In genomic region chr2:26017464-26018183, GRCh38 we compare ENCODE assay signal across 11 cellular contexts. TPM values are rescaled to one million over a fixed set of nuclear protein-coding genes. Genes with fewer than 3 reads are reported as not detected.
A peak's percentile ranks its signal among the peaks of the same experiment; 100 is the strongest.
DNase-seq lines count a peak whose midpoint lies in the region; ATAC-seq and TF ChIP-seq lines count a peak whose summit lies in the region.
"Had no signal": no experiment of that assay in that cellular context is flagged by ENCODE, and none has a peak within 500 bp of the region (broad histone marks: within the 10 kb centered on the region; RNA-seq: fewer than 3 reads in every experiment).

No MANE protein-coding gene starts in this region.

- no peaks in the 10 kb centered on the region for H3K79me2 ChIP-seq in fibroblast of lung (ENCODE audit: control insufficient read depth, insufficient read depth, low read length)

- peak overlapping the region; percentile 57 for H3K27ac ChIP-seq in fibroblast of lung (ENCODE audit: insufficient read depth, low read length)
- H3K27ac ChIP-seq in rectal smooth muscle tissue (ENCODE audit: low read depth, low read length): peak overlapping the region; percentile 77
- H3K27ac ChIP-seq: BLaER1 had no signal

- ATAC-seq in HG03135 (IDR thresholded peaks at IDR 0.05; ENCODE audit: unreplicated experiment): no peak

- H3K9ac ChIP-seq in fibroblast of lung (ENCODE audit: insufficient read depth, low read length) (no peak overlapping the region), rectal smooth muscle tissue (ENCODE audit: low read length) (no peak overlapping the region)
- H3K9ac ChIP-seq: BLaER1 had no signal

- intact Hi-C loops in CD14-positive monocyte (cut with micrococcal nuclease): no loop called here

- TF ChIP-seq CTCF in CD14-positive monocyte (IDR thresholded peaks at IDR 0.05) (no peak), fibroblast of lung (conservative IDR thresholded peaks at IDR 0.05 in 1 of 2, IDR thresholded peaks at IDR 0.05 in 1 of 2; ENCODE audit: low read depth in 1 of 2, low read length in 2 of 2) (no peak)

- H3K4me3 Mint-ChIP-seq in CD14-positive monocyte: peak overlapping the region in 1 of 2 donors; percentile 7
- H3K4me3 Mint-ChIP-seq: activated naive CD4-positive, alpha-beta T cell treated with anti-CD3 and anti-CD28 coated beads for 36 hours; naive B cell had no signal

- H3K4me2 ChIP-seq in fibroblast of lung (ENCODE audit: extremely low read depth, insufficient read depth, low read length): no peak overlapping the region
- H3K4me2 ChIP-seq: BLaER1 had no signal

- DNase-seq in CD14-positive monocyte (ENCODE audit: low spot score) (no peak), RPMI8226 (peak; percentile 19), fibroblast of lung (ENCODE audit: low read depth in 2 of 2) (no peak), mucosa of gallbladder (ENCODE audit: low spot score) (no peak), NCI-H187 (lab: John Stamatoyannopoulos, UW) (no peak), NCI-H2227 treated with DMSO at 0.1 percent for 48 hours (lab: John Stamatoyannopoulos, UW) (no peak)
- DNase-seq: naive B cell had no signal

- H3K27me3 Mint-ChIP-seq in CD14-positive monocyte (ENCODE audit: low read depth in 3 of 3): peaks cover 0 to 2% (median under 1%) of the 10 kb centered on the region in 3 donors
- H3K27me3 Mint-ChIP-seq: naive B cell had no signal

- H3K9me3 ChIP-seq in fibroblast of lung (ENCODE audit: control insufficient read depth, insufficient read depth, low read depth, low read length): no peaks in the 10 kb centered on the region
- H3K9me3 ChIP-seq: BLaER1 had no signal

- peak overlapping the region; percentile 43 to 86 (median 77) for H3K27ac Mint-ChIP-seq in CD14-positive monocyte
- H3K27ac Mint-ChIP-seq: activated naive CD4-positive, alpha-beta T cell treated with anti-CD3 and anti-CD28 coated beads for 36 hours had no signal

- H3K9me3 Mint-ChIP-seq in CD14-positive monocyte: peaks cover 0 to 2% (median 0%) of the 10 kb centered on the region in 7 donors
- H3K9me3 Mint-ChIP-seq: activated naive CD4-positive, alpha-beta T cell treated with anti-CD3 and anti-CD28 coated beads for 36 hours; naive B cell had no signal

- peaks cover 0 to 3% of the 10 kb centered on the region in 2 donors for H3K36me3 Mint-ChIP-seq in CD14-positive monocyte
- H3K36me3 Mint-ChIP-seq: naive B cell had no signal

- no peak overlapping the region for H2AFZ ChIP-seq in fibroblast of lung (ENCODE audit: low read length)

- H3K4me1 ChIP-seq in fibroblast of lung (ENCODE audit: control insufficient read depth, extremely low read depth, insufficient read depth, low read length) (peaks cover 15% of the 10 kb centered on the region), rectal smooth muscle tissue (ENCODE audit: control insufficient read depth, insufficient read depth, low read length) (peaks cover 7% of the 10 kb centered on the region)
- H3K4me1 ChIP-seq: BLaER1 had no signal

- H3K27me3 ChIP-seq in fibroblast of lung (ENCODE audit: control insufficient read depth, insufficient read depth, low read length): no peaks in the 10 kb centered on the region
- H3K27me3 ChIP-seq in rectal smooth muscle tissue (ENCODE audit: control insufficient read depth, insufficient read depth, low read length): no peaks in the 10 kb centered on the region
- H3K27me3 ChIP-seq: BLaER1 had no signal

- H3K4me3 ChIP-seq in fibroblast of lung (replicated peaks in 1 of 4; ENCODE audit: control extremely low read depth in 1 of 4, insufficient read depth in 1 of 4, low read depth in 3 of 4, low read length in 4 of 4): no peak overlapping the region
- H3K4me3 ChIP-seq in rectal smooth muscle tissue (ENCODE audit: low read length): no peak overlapping the region
- H3K4me3 ChIP-seq: BLaER1 had no signal

- H4K20me1 ChIP-seq in fibroblast of lung (ENCODE audit: control insufficient read depth, extremely low read depth, insufficient read depth, low read length): no peaks in the 10 kb centered on the region
- H4K20me1 ChIP-seq: BLaER1 had no signal

- H3K36me3 ChIP-seq in fibroblast of lung (ENCODE audit: control insufficient read depth, insufficient read depth, low read length) (no peaks in the 10 kb centered on the region), rectal smooth muscle tissue (ENCODE audit: control insufficient read depth, insufficient read depth, low read length) (no peaks in the 10 kb centered on the region)
- H3K36me3 ChIP-seq: BLaER1 had no signal

- peaks cover 51% of the 10 kb centered on the region for H3K4me1 Mint-ChIP-seq in CD14-positive monocyte
- H3K4me1 Mint-ChIP-seq: naive B cell had no signal

RNA-seq across cellular contexts. Expression of gene RAB10, which starts 16.3 kb away (rescaled TPM):
- polyA plus RNA-seq in CD14-positive monocyte: 100 to 1,000 TPM; 202 to 258 TPM
- total RNA-seq in fibroblast of lung: 94.1 and 105 TPM in 2 replicates
- polyA plus RNA-seq in fibroblast of lung: 253 and 255 TPM in 2 replicates
- 126 and 137 TPM in 2 replicates for polyA plus RNA-seq in fibroblast of lung (2012)
- polyA minus RNA-seq in fibroblast of lung (ENCODE audit: low replicate concordance): 9.9 and 10.5 TPM in 2 replicates
- total RNA-seq in mucosa of gallbladder: 173 TPM

RNA-seq across cellular contexts. Expression of gene KIF3C, which starts 35.3 kb away (rescaled TPM):
- polyA plus RNA-seq in CD14-positive monocyte (under 1 TPM; 0.28 to 0.47 TPM), fibroblast of lung (8.3 and 9.7 TPM in 2 replicates)
- total RNA-seq in fibroblast of lung (9.0 and 13.0 TPM in 2 replicates), mucosa of gallbladder (10.1 TPM)
- 14.6 and 21.1 TPM in 2 replicates for polyA plus RNA-seq in fibroblast of lung (2012)
- 19.3 and 20.0 TPM in 2 replicates for polyA minus RNA-seq in fibroblast of lung (ENCODE audit: low replicate concordance)
